17 cellular contexts compared by ENCODE assay signal in the genomic region with DNA sequence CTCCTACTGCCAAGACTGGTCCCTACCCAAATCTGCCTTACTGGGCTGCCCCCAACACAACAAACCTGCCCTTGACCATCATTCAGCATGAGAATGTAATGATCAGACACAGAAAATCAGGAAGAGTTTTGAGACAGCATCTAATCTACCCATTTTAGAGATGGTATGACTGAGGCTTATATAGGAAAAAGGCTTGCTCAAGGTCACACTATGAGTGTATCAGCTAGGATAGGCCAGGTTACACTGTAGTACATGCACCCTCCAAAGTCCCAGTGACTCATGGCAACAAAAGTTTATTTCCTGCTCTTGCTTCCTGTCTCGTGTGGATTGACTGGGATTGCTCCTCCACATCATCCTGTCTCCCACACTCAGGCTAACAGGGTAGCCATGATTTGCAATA. TPM values are rescaled to one million over a fixed set of nuclear protein-coding genes. Genes with fewer than 3 reads are reported as not detected.
DNase-seq lines count a peak whose midpoint lies in the region; ATAC-seq and TF ChIP-seq lines count a peak whose summit lies in the region.
"Had no signal": no experiment of that assay in that cellular context is flagged by ENCODE, and none has a peak within 500 bp of the region (broad histone marks: within the 10 kb centered on the region; RNA-seq: fewer than 3 reads in every experiment).

No MANE protein-coding gene starts in this region.

- intact Hi-C loops in activated B cell treated with CpG ODN at 0.5 μM for 24 hours (cut with micrococcal nuclease) (no loop called here), sigmoid colon (cut with DNase I) (no loop called here)

- TF ChIP-seq EP300 in sigmoid colon (IDR thresholded peaks at IDR 0.05) = no peak

- no peak overlapping the region for H3K4me3 ChIP-seq in sigmoid colon
- H3K4me3 ChIP-seq: dorsolateral prefrontal cortex had no signal

- no peak for TF ChIP-seq CTCF in activated B cell treated with CpG ODN at 0.5 μM for 24 hours (IDR thresholded peaks at IDR 0.05)
- no peak for TF ChIP-seq CTCF in endothelial cell (IDR thresholded peaks at IDR 0.05; ENCODE audit: unreplicated experiment)
- TF ChIP-seq CTCF in sigmoid colon (IDR thresholded peaks at IDR 0.05) = no peak

- no peak for TF ChIP-seq POLR2A in sigmoid colon (IDR thresholded peaks at IDR 0.05)

- no peak overlapping the region for H3K27ac ChIP-seq in sigmoid colon
- H3K27ac ChIP-seq: dorsolateral prefrontal cortex had no signal

- peaks cover 80% of the 10 kb centered on the region for H3K36me3 Mint-ChIP-seq in activated naive CD4-positive, alpha-beta T cell treated with anti-CD3 and anti-CD28 coated beads, Interleukin-2, amount 10 ng/mL, durations not matched to agents 7 days and 5 days
- H3K36me3 Mint-ChIP-seq in activated B cell treated with CpG ODN at 0.5 μM for 24 hours (ENCODE audit: low read depth) (peaks cover 66% of the 10 kb centered on the region), endothelial cell (ENCODE audit: low read depth, unreplicated experiment) (peaks cover 4% of the 10 kb centered on the region)

- H3K9me3 ChIP-seq in sigmoid colon = no peaks in the 10 kb centered on the region

- H3K27me3 Mint-ChIP-seq in activated naive CD4-positive, alpha-beta T cell treated with anti-CD3 and anti-CD28 coated beads, Interleukin-2, amount 10 ng/mL, durations not matched to agents 7 days and 5 days = no peaks in the 10 kb centered on the region
- H3K27me3 Mint-ChIP-seq in activated B cell treated with CpG ODN at 0.5 μM for 24 hours (no peaks in the 10 kb centered on the region), endothelial cell (ENCODE audit: unreplicated experiment) (no peaks in the 10 kb centered on the region)

- peaks cover 83% of the 10 kb centered on the region for H3K4me1 Mint-ChIP-seq in activated naive CD4-positive, alpha-beta T cell treated with anti-CD3 and anti-CD28 coated beads, Interleukin-2, amount 10 ng/mL, durations not matched to agents 7 days and 5 days
- H3K4me1 Mint-ChIP-seq in activated B cell treated with CpG ODN at 0.5 μM for 24 hours (peaks cover 34% of the 10 kb centered on the region), endothelial cell (ENCODE audit: unreplicated experiment) (peaks cover 28% of the 10 kb centered on the region)

- DNase-seq in activated naive CD4-positive, alpha-beta T cell treated with anti-CD3 and anti-CD28 coated beads, Interleukin-2, amount 10 ng/mL, durations not matched to agents 7 days and 5 days = no peak
- no peak for DNase-seq in activated naive CD4-positive, alpha-beta T cell (lab: John Stamatoyannopoulos, UW)
- DNase-seq in activated B cell treated with CpG ODN at 0.5 μM for 24 hours (no peak), endothelial cell (ENCODE audit: low spot score) (no peak), sigmoid colon (peak; percentile 2), CD1c-positive myeloid dendritic cell (ENCODE audit: extremely low spot score) (no peak), RPMI8226 (no peak)
- DNase-seq: activated CD8-positive, alpha-beta memory T cell treated with anti-CD3 and anti-CD28 coated beads for 24 hours; amniotic stem cell; dorsolateral prefrontal cortex; KG1; NCI-H1694; NCI-H510A treated with DMSO at 0.1 percent for 48 hours; retina; stimulated activated CD4-positive, alpha-beta T cell treated with anti-CD3 and anti-CD28 coated beads, Interleukin-2, amount 100 ng/mL, for 24 hours had no signal

- CTCF ChIA-PET in activated naive CD4-positive, alpha-beta T cell treated with anti-CD3 and anti-CD28 coated beads, Interleukin-2, amount 10 ng/mL, durations not matched to agents 7 days and 5 days (lab: Charles Lee) = interaction anchor here (1.6 kb wide), 1 partner anchor 52 kb away, joined by 6 read pairs; no protein-coding TSS in a partner anchor
- CTCF ChIA-PET in activated B cell treated with CpG ODN at 0.5 μM for 24 hours (lab: Charles Lee) = interaction anchor here (1.0 kb wide), 1 partner anchor 29 kb away, joined by 3 read pairs; no protein-coding TSS in a partner anchor

- peak overlapping the region; percentile 10 for H3K4me3 Mint-ChIP-seq in activated naive CD4-positive, alpha-beta T cell treated with anti-CD3 and anti-CD28 coated beads, Interleukin-2, amount 10 ng/mL, durations not matched to agents 7 days and 5 days
- no peak overlapping the region for H3K4me3 Mint-ChIP-seq in activated B cell treated with CpG ODN at 0.5 μM for 24 hours
- H3K4me3 Mint-ChIP-seq in endothelial cell (ENCODE audit: unreplicated experiment) = no peak overlapping the region

- H3K9me3 Mint-ChIP-seq in activated naive CD4-positive, alpha-beta T cell treated with anti-CD3 and anti-CD28 coated beads, Interleukin-2, amount 10 ng/mL, durations not matched to agents 7 days and 5 days = no peaks in the 10 kb centered on the region
- H3K9me3 Mint-ChIP-seq in activated B cell treated with CpG ODN at 0.5 μM for 24 hours (no peaks in the 10 kb centered on the region), endothelial cell (ENCODE audit: unreplicated experiment) (no peaks in the 10 kb centered on the region)

- peaks cover 4 to 48% (median 40%) of the 10 kb centered on the region in 4 donors for H3K36me3 ChIP-seq in sigmoid colon

- no peaks in the 10 kb centered on the region for H3K4me1 ChIP-seq in sigmoid colon

- peak overlapping the region; percentile 29 for H3K27ac Mint-ChIP-seq in activated naive CD4-positive, alpha-beta T cell treated with anti-CD3 and anti-CD28 coated beads, Interleukin-2, amount 10 ng/mL, durations not matched to agents 7 days and 5 days
- H3K27ac Mint-ChIP-seq in activated B cell treated with CpG ODN at 0.5 μM for 24 hours (peak overlapping the region; percentile 27), endothelial cell (ENCODE audit: unreplicated experiment) (peak overlapping the region; percentile 80)

- POLR2A ChIA-PET in activated B cell treated with CpG ODN at 0.5 μM for 24 hours (lab: Charles Lee) = interaction anchor here (1.3 kb wide), 1 partner anchor 16 kb away, joined by 6 read pairs; no protein-coding TSS in a partner anchor

- no peak for ATAC-seq in activated B cell treated with CpG ODN at 0.5 μM for 24 hours (ENCODE audit: low read depth)
- no peak for ATAC-seq in GM19395 (IDR thresholded peaks at IDR 0.05; ENCODE audit: unreplicated experiment)

- 54 to 59% methylated on average over 1 of the region's 1 CpG for WGBS in sigmoid colon, 2 donors

- no peaks in the 10 kb centered on the region for H3K27me3 ChIP-seq in sigmoid colon
- H3K27me3 ChIP-seq: dorsolateral prefrontal cortex had no signal

RNA-seq across cellular contexts. Expression of a gene that starts 27.9 kb away (rescaled TPM):
- total RNA-seq in activated B cell treated with CpG ODN at 0.5 μM for 24 hours = 296 and 372 TPM in 2 replicates
- total RNA-seq in endothelial cell (ENCODE audit: unreplicated experiment) = 2.4 TPM
- 10 to 100 TPM in 3 of 4 donors, 1 to 10 TPM in 1; 9.5 to 37.7 (median 16.0) TPM for total RNA-seq in sigmoid colon
- 100 to 1,000 TPM in 1 of 3 donors, 10 to 100 TPM in 2; 13.8 to 119 (median 24.0) TPM for polyA plus RNA-seq in sigmoid colon

RNA-seq across cellular contexts. Expression of a gene that starts 55.5 kb away (rescaled TPM):
- total RNA-seq in activated B cell treated with CpG ODN at 0.5 μM for 24 hours (1.0 and 1.4 TPM in 2 replicates), endothelial cell (ENCODE audit: unreplicated experiment) (7.8 TPM), sigmoid colon (under 1 TPM in 2 of 4 donors, not detected in 2; 0.36 to 0.55 TPM)
- 1 to 10 TPM in 2 of 3 donors, not detected in 1; 1.2 to 2.1 TPM for polyA plus RNA-seq in sigmoid colon
- total RNA-seq: kidney epithelial cell had no signal

Comparison
In these comparisons a context has a peak if more than half of its experiments do, and no peak if none do; other contexts are left out.
1. H3K27ac Mint-ChIP-seq: peak in every context shown above with its lines; median percentile 80 in endothelial cell; 29 in activated naive CD4-positive, alpha-beta T cell treated with anti-CD3 and anti-CD28 coated beads, Interleukin-2, amount 10 ng/mL, durations not matched to agents 7 days and 5 days; 27 in activated B cell treated with CpG ODN at 0.5 μM for 24 hours.